8 cellular contexts compared by ENCODE assay signal in the genomic region with DNA sequence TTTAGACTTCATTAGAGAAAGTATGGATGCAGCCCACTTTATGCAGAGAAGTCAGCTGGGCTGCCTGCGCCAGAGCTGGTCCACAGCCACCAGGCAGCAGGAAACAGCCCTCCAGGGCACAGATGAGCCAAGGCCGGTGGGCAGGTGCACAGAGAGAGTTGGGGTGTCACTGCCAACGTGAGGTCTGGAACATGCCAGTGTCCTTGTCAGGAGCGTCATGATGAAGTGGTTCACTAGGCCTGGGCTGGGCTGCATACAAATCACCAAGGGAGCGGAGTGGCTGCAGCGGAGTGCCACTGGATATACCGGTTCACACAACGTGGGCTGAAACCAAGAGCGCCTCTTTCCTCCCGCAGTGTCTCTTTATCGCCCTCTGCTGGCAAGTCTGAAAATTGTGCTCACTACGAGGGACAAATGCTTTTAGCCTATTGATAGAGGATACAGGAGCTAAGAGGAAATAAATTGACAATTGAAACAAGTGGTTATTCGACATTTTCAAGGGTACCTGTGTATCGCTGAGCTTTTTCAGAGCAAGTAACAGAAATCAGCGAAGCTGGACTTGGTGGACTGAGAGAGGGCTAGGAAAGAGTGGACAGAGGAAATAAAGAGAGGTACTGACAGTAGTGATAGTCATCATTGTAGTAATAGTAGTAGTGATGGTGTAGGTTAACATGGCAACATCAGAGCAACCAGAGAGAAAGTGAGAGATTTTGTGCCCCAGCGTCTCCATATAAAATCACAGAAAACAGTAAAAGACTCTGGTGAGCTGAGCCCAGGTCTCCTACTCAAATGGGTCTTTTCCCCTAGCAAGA. TPM values are rescaled to one million over a fixed set of nuclear protein-coding genes. Genes with fewer than 3 reads are reported as not detected.
A peak's percentile ranks its signal among the peaks of the same experiment; 100 is the strongest.
DNase-seq lines count a peak whose midpoint lies in the region; ATAC-seq and TF ChIP-seq lines count a peak whose summit lies in the region.

No MANE protein-coding gene starts in this region.

- no peaks in the 10 kb centered on the region for H3K36me3 ChIP-seq in naive thymus-derived CD4-positive, alpha-beta T cell (ENCODE audit: control insufficient read depth in 2 of 3, insufficient read depth in 3 of 3, low read length in 3 of 3)

- ATAC-seq in GM21423 (IDR thresholded peaks at IDR 0.05; ENCODE audit: unreplicated experiment) = peak; percentile 88
- ATAC-seq in naive thymus-derived CD4-positive, alpha-beta T cell = peak; percentile 99

- CTCF ChIA-PET in naive thymus-derived CD4-positive, alpha-beta T cell (lab: Charles Lee) = interaction anchor here (0.6 to 1.7 kb wide), 14 partner anchors 9 to 990 kb away, joined by 3 to 7 read pairs (median 3); partner anchors contain the start of gene TM7SF3

- H3K4me3 ChIP-seq in naive thymus-derived CD4-positive, alpha-beta T cell (ENCODE audit: low read length) = peak overlapping the region; percentile 46

- H3K9me3 Mint-ChIP-seq in naive thymus-derived CD4-positive, alpha-beta T cell = peaks cover 0 to 15% (median 3%) of the 10 kb centered on the region in 11 donors

- no peak for TF ChIP-seq POLR2A in erythroblast (IDR thresholded peaks at IDR 0.05; ENCODE audit: low read length)

- DNase-seq in Caki2 (ENCODE audit: low read depth) (peak; percentile 74), KBM-7 (peak; percentile 88), OCI-M1 (lab: John Stamatoyannopoulos, UW) (peak; percentile 93), activated T-cell treated with anti-CD3 and anti-CD28 coated beads for 24 hours (ENCODE audit: low read depth) (peak; percentile 81), erythroblast (lab: John Stamatoyannopoulos, UW) (peak; percentile 78 to 88)
- DNase-seq in naive thymus-derived CD4-positive, alpha-beta T cell = peak; percentile 62 to 88 (median 81)
- peak; percentile 49 to 80 for DNase-seq in stimulated activated CD8-positive, alpha-beta memory T cell treated with anti-CD3 and anti-CD28 coated beads, Interleukin-7, amount 100 ng/mL, for 48 hours (ENCODE audit: extremely low read depth in 1 of 2, low read depth in 1 of 2)

- peaks cover 0 to 3% of the 10 kb centered on the region in 2 donors for H3K4me1 ChIP-seq in naive thymus-derived CD4-positive, alpha-beta T cell (ENCODE audit: control insufficient read depth in 2 of 2, insufficient read depth in 2 of 2, low read length in 2 of 2)

- H3K27ac ChIP-seq in naive thymus-derived CD4-positive, alpha-beta T cell (ENCODE audit: low read depth, low read length) = no peak overlapping the region

- in situ Hi-C loops in Caki2 (cut with HindIII; ENCODE audit: low pct_unique_long_range_greater_than_20kb, low sequenced_read_pairs) (no loop called here), KBM-7 (cut with MboI; ENCODE audit: low pct_unique_long_range_greater_than_20kb, low sequenced_read_pairs) (no loop called here)

- intact Hi-C loops in naive thymus-derived CD4-positive, alpha-beta T cell (cut with micrococcal nuclease) = loop anchor here (1.0 to 2.0 kb wide), 8 partner anchors 18 to 788 kb away; partner anchors contain the start of genes ITPR2 (in 2 of the 2) and TM7SF3 (in 2 of the 2)

- POLR2A ChIA-PET in naive thymus-derived CD4-positive, alpha-beta T cell (lab: Charles Lee) = interaction anchor here (0.6 to 0.7 kb wide), 2 partner anchors 44 to 140 kb away, joined by 4 read pairs; no protein-coding TSS in a partner anchor

- no peak overlapping the region for H3K27ac Mint-ChIP-seq in naive thymus-derived CD4-positive, alpha-beta T cell

- no peaks in the 10 kb centered on the region for H3K9me3 ChIP-seq in naive thymus-derived CD4-positive, alpha-beta T cell (ENCODE audit: control insufficient read depth in 2 of 3, low read length in 3 of 3)

- peak overlapping the region; percentile 46 to 80 (median 64) for H3K4me3 Mint-ChIP-seq in naive thymus-derived CD4-positive, alpha-beta T cell

- peaks cover 3 to 26% (median 6%) of the 10 kb centered on the region in 5 donors for H3K27me3 Mint-ChIP-seq in naive thymus-derived CD4-positive, alpha-beta T cell

- H3K36me3 Mint-ChIP-seq in naive thymus-derived CD4-positive, alpha-beta T cell = peaks cover 0 to 9% (median 0%) of the 10 kb centered on the region in 5 donors

- H3K4me1 Mint-ChIP-seq in naive thymus-derived CD4-positive, alpha-beta T cell = peaks cover 4 to 13% (median 7%) of the 10 kb centered on the region in 7 donors

- H3K27me3 ChIP-seq in naive thymus-derived CD4-positive, alpha-beta T cell (ENCODE audit: control insufficient read depth in 2 of 2, insufficient read depth in 2 of 2, low read length in 2 of 2) = no peaks in the 10 kb centered on the region

RNA-seq across cellular contexts. Expression of gene ITPR2, which starts 52.0 kb away (rescaled TPM):
- 10.9 and 16.5 TPM in 2 replicates for total RNA-seq in Caki2 (2014; rRNA removed; shearing (Covaris generic); ENCODE audit: low replicate concordance)
- total RNA-seq in naive thymus-derived CD4-positive, alpha-beta T cell = 10 to 100 TPM; 44.9 to 71.5 (median 59.2) TPM
- 10 to 100 TPM; 11.3 to 15.5 TPM for polyA plus RNA-seq in naive thymus-derived CD4-positive, alpha-beta T cell

RNA-seq across cellular contexts. Expression of gene INTS13, which starts 52.8 kb away (rescaled TPM):
- 21.2 and 23.2 TPM in 2 replicates for total RNA-seq in Caki2 (2014; rRNA removed; shearing (Covaris generic); ENCODE audit: low replicate concordance)
- 10 to 100 TPM; 13.2 to 46.7 (median 19.0) TPM for total RNA-seq in naive thymus-derived CD4-positive, alpha-beta T cell
- polyA plus RNA-seq in naive thymus-derived CD4-positive, alpha-beta T cell = 10 to 100 TPM; 18.5 to 25.8 TPM

RNA-seq across cellular contexts. Expression of gene FGFR1OP2, which starts 53.3 kb away (rescaled TPM):
- 27.0 and 35.1 TPM in 2 replicates for total RNA-seq in Caki2 (2014; rRNA removed; shearing (Covaris generic); ENCODE audit: low replicate concordance)
- 10 to 100 TPM; 35.6 to 84.0 (median 79.0) TPM for total RNA-seq in naive thymus-derived CD4-positive, alpha-beta T cell
- polyA plus RNA-seq in naive thymus-derived CD4-positive, alpha-beta T cell = 10 to 100 TPM; 80.7 to 90.3 TPM
